Comparison of ENCODE assay signal across 10 cellular contexts in genomic region chr11:61102667-61103491, GRCh38. TPM values are rescaled to one million over a fixed set of nuclear protein-coding genes. Genes with fewer than 3 reads are reported as not detected.
DNase-seq lines count a peak whose midpoint lies in the region; ATAC-seq and TF ChIP-seq lines count a peak whose summit lies in the region.
"Had no signal": no experiment of that assay in that cellular context is flagged by ENCODE, and none has a peak within 500 bp of the region (broad histone marks: within the 10 kb centered on the region; RNA-seq: fewer than 3 reads in every experiment).

No MANE protein-coding gene starts in this region.

- intact Hi-C loops in activated CD4-positive, alpha-beta memory T cell treated with anti-CD3 and anti-CD28 coated beads for 36 hours (cut with micrococcal nuclease), result loop anchor here (1.0 to 2.0 kb wide), 5 partner anchors 8 to 116 kb away; no protein-coding TSS in a partner anchor
- intact Hi-C loops in esophagus squamous epithelium (cut with DNase I), result no loop called here

- peak overlapping the region in 2 of 3 experiments; percentile 2 to 20; a peak in 3 of 7 replicates for H3K27ac Mint-ChIP-seq in H9
- no peak overlapping the region for H3K27ac Mint-ChIP-seq in activated CD4-positive, alpha-beta memory T cell treated with anti-CD3 and anti-CD28 coated beads for 36 hours
- peak overlapping the region; percentile 55 for H3K27ac Mint-ChIP-seq in stimulated activated memory B cell treated with anti-CD40 and anti-IgM and Interleukin-4, amounts not matched to agents 10 μg/mL and 1 μg/mL and 100 μg/mL, for 72 hours

- CTCF ChIA-PET in activated CD4-positive, alpha-beta memory T cell treated with anti-CD3 and anti-CD28 coated beads for 36 hours (lab: Charles Lee), result interaction anchor here (0.7 to 1.9 kb wide), 2 partner anchors 11 to 25 kb away, joined by 3 to 7 read pairs; no protein-coding TSS in a partner anchor

- no peak overlapping the region for H2AFZ ChIP-seq in H9 (ENCODE audit: low read length)

- H3K9me3 Mint-ChIP-seq in H9, result no peaks in the 10 kb centered on the region; a peak in 1 of 5 replicates
- no peaks in the 10 kb centered on the region for H3K9me3 Mint-ChIP-seq in activated CD4-positive, alpha-beta memory T cell treated with anti-CD3 and anti-CD28 coated beads for 36 hours
- no peaks in the 10 kb centered on the region for H3K9me3 Mint-ChIP-seq in stimulated activated memory B cell treated with anti-CD40 and anti-IgM and Interleukin-4, amounts not matched to agents 10 μg/mL and 1 μg/mL and 100 μg/mL, for 72 hours

- no peak overlapping the region for H3K4me3 Mint-ChIP-seq in H9
- no peak overlapping the region for H3K4me3 Mint-ChIP-seq in activated CD4-positive, alpha-beta memory T cell treated with anti-CD3 and anti-CD28 coated beads for 36 hours
- H3K4me3 Mint-ChIP-seq in stimulated activated memory B cell treated with anti-CD40 and anti-IgM and Interleukin-4, amounts not matched to agents 10 μg/mL and 1 μg/mL and 100 μg/mL, for 72 hours, result peak overlapping the region; percentile 38

- no peak overlapping the region for H4K8ac ChIP-seq in H9 (replicated peaks; ENCODE audit: insufficient read length, low read depth, low read length)

- H3K27ac ChIP-seq in H9 (ENCODE audit: insufficient read length, low read depth, low read length) (no peak overlapping the region), esophagus squamous epithelium (peak overlapping the region in 2 of 4 donors; percentile 14 to 49)

- no peak overlapping the region for H3K18ac ChIP-seq in H9 (ENCODE audit: insufficient read length, low read depth, low read length)

- peak overlapping the region; percentile 2 to 47 (median 20) for H3K4me3 ChIP-seq in esophagus squamous epithelium

- H3T11ph ChIP-seq in H9 (ENCODE audit: low read length), result no peak overlapping the region

- no peaks in the 10 kb centered on the region for H3K9me3 ChIP-seq in H9 (ENCODE audit: control insufficient read depth, low read depth, low read length)
- no peaks in the 10 kb centered on the region for H3K9me3 ChIP-seq in esophagus squamous epithelium

- no peak overlapping the region for H2BK5ac ChIP-seq in H9 (ENCODE audit: insufficient read length, low read length)

- H2BK15ac ChIP-seq in H9 (ENCODE audit: low read depth, low read length), result no peak overlapping the region

- H3K14ac ChIP-seq in H9 (ENCODE audit: insufficient read depth, low read length), result no peak overlapping the region

- ATAC-seq in stimulated activated memory B cell treated with anti-CD40 and anti-IgM and Interleukin-4, amounts not matched to agents 10 μg/mL and 1 μg/mL and 100 μg/mL, for 72 hours, result no peak

- H4K5ac ChIP-seq in H9 (ENCODE audit: insufficient read length, low read depth, low read length), result no peak overlapping the region

- H3K27me3 Mint-ChIP-seq in H9 (ENCODE audit: low read depth), result no peaks in the 10 kb centered on the region; the same call in 1 of the 2 replicates
- H3K27me3 Mint-ChIP-seq in activated CD4-positive, alpha-beta memory T cell treated with anti-CD3 and anti-CD28 coated beads for 36 hours, result no peaks in the 10 kb centered on the region
- H3K27me3 Mint-ChIP-seq in stimulated activated memory B cell treated with anti-CD40 and anti-IgM and Interleukin-4, amounts not matched to agents 10 μg/mL and 1 μg/mL and 100 μg/mL, for 72 hours, result no peaks in the 10 kb centered on the region

- H4K91ac ChIP-seq in H9 (ENCODE audit: insufficient read length, low read depth, low read length), result no peak overlapping the region

- H2BK12ac ChIP-seq in H9 (ENCODE audit: insufficient read length, low read depth, low read length), result no peak overlapping the region

- H3K27me3 ChIP-seq in H9 (ENCODE audit: insufficient read depth, low read length) (no peaks in the 10 kb centered on the region), esophagus squamous epithelium (no peaks in the 10 kb centered on the region)

- no peaks in the 10 kb centered on the region for H3K79me2 ChIP-seq in H9 (ENCODE audit: insufficient read depth, low read length)

- DNase-seq in H9 (no peak), esophagus squamous epithelium (lab: John Stamatoyannopoulos, UW) (no peak), activated gamma-delta T cell (lab: John Stamatoyannopoulos, UW) (no peak), GM19238 (ENCODE audit: insufficient read length, low spot score) (no peak), NCI-H2196 (lab: John Stamatoyannopoulos, UW; ENCODE audit: unreplicated experiment) (no peak)
- peak; percentile 51 for DNase-seq in activated CD4-positive, alpha-beta memory T cell treated with anti-CD3 and anti-CD28 coated beads for 36 hours
- DNase-seq: substantia nigra had no signal

- H4K20me1 ChIP-seq in H9 (ENCODE audit: control insufficient read depth, insufficient read depth, insufficient read length), result no peaks in the 10 kb centered on the region

- H3K23ac ChIP-seq in H9 (ENCODE audit: insufficient read length, low read depth, low read length), result no peak overlapping the region

- H3K36me3 ChIP-seq in esophagus squamous epithelium, result no peaks in the 10 kb centered on the region

- TF ChIP-seq CTCF in H9 (conservative IDR thresholded peaks at IDR 0.05) (no peak), esophagus squamous epithelium (IDR thresholded peaks at IDR 0.05) (no peak)

- H2AK5ac ChIP-seq in H9 (ENCODE audit: insufficient read length, low read length), result no peak overlapping the region

- no peak overlapping the region for H3K56ac ChIP-seq in H9 (ENCODE audit: insufficient read length, low read depth, low read length)

- H2BK120ac ChIP-seq in H9 (ENCODE audit: low read depth, low read length, poor library complexity, severe bottlenecking), result no peak overlapping the region

- no peaks in the 10 kb centered on the region for H3K4me1 Mint-ChIP-seq in H9
- H3K4me1 Mint-ChIP-seq in activated CD4-positive, alpha-beta memory T cell treated with anti-CD3 and anti-CD28 coated beads for 36 hours (ENCODE audit: low read depth), result peaks cover 28% of the 10 kb centered on the region
- H3K4me1 Mint-ChIP-seq in stimulated activated memory B cell treated with anti-CD40 and anti-IgM and Interleukin-4, amounts not matched to agents 10 μg/mL and 1 μg/mL and 100 μg/mL, for 72 hours, result peaks cover 9% of the 10 kb centered on the region

- WGBS in H9 (ENCODE audit: extremely low coverage, insufficient read length, low lambda C conversion rate), result no CpG with 5 or more reads among the region's 20 CpGs
- WGBS in esophagus squamous epithelium, 2 donors, result 68 to 94% methylated on average over 3 to 4 of the region's 20 CpGs

- no peaks in the 10 kb centered on the region for H3K36me3 Mint-ChIP-seq in H9 (ENCODE audit: insufficient read depth in 1 of 3, low read depth in 3 of 3)
- H3K36me3 Mint-ChIP-seq in activated CD4-positive, alpha-beta memory T cell treated with anti-CD3 and anti-CD28 coated beads for 36 hours, result peaks cover 54% of the 10 kb centered on the region
- H3K36me3 Mint-ChIP-seq in stimulated activated memory B cell treated with anti-CD40 and anti-IgM and Interleukin-4, amounts not matched to agents 10 μg/mL and 1 μg/mL and 100 μg/mL, for 72 hours, result no peaks in the 10 kb centered on the region

- H3K4ac ChIP-seq in H9 (ENCODE audit: low read depth, low read length), result no peak overlapping the region

- no peak for TF ChIP-seq POLR2A in esophagus squamous epithelium (IDR thresholded peaks at IDR 0.05)

- no peak overlapping the region for H2BK20ac ChIP-seq in H9 (ENCODE audit: low read depth, low read length, poor library complexity, severe bottlenecking)

- no peak overlapping the region for H3K4me2 ChIP-seq in H9 (ENCODE audit: insufficient read depth, insufficient read length, low read length)

- H3K4me1 ChIP-seq in H9 (ENCODE audit: insufficient read depth, low read length), result no peaks in the 10 kb centered on the region
- no peaks in the 10 kb centered on the region for H3K4me1 ChIP-seq in esophagus squamous epithelium

- H3K9ac ChIP-seq in H9 (ENCODE audit: extremely low read depth, insufficient read length, low read length), result no peak overlapping the region

- no peaks in the 10 kb centered on the region for H3K79me1 ChIP-seq in H9 (ENCODE audit: insufficient read depth, low read depth, low read length, poor library complexity, severe bottlenecking)

- no peaks in the 10 kb centered on the region for H3K23me2 ChIP-seq in H9 (ENCODE audit: insufficient read length, low read depth, low read length, poor library complexity, severe bottlenecking)

- POLR2A ChIA-PET in activated CD4-positive, alpha-beta memory T cell treated with anti-CD3 and anti-CD28 coated beads for 36 hours (lab: Charles Lee), result interaction anchor here (0.8 to 2.6 kb wide), 10 partner anchors 8 to 189 kb away, joined by 3 to 47 read pairs (median 5); partner anchors contain the start of gene TMEM109

RNA-seq across cellular contexts. Expression of gene CD5, which starts 0.6 kb away (rescaled TPM):
- total RNA-seq in H9 (2021) (not detected in 2 replicates), esophagus squamous epithelium (1 to 10 TPM in 3 of 4 donors, under 1 TPM in 1; 0.75 to 5.8 (median 2.2) TPM)
- 100 to 1,000 TPM; 302 to 306 TPM for total RNA-seq in activated CD4-positive, alpha-beta memory T cell treated with anti-CD3 and anti-CD28 coated beads for 36 hours
- total RNA-seq: epithelial cell of proximal tubule, pulmonary artery endothelial cell had no signal

RNA-seq across cellular contexts. Expression of gene VPS37C, which starts 58.3 kb away (rescaled TPM):
- total RNA-seq in H9 (2021), result 17.3 and 19.0 TPM in 2 replicates
- 1 to 10 TPM; 9.0 TPM for total RNA-seq in activated CD4-positive, alpha-beta memory T cell treated with anti-CD3 and anti-CD28 coated beads for 36 hours
- 10 to 100 TPM; 12.6 to 23.5 (median 18.0) TPM for total RNA-seq in esophagus squamous epithelium

Comparison
In these comparisons a context has a peak if more than half of its experiments do, and no peak if none do; other contexts are left out.
1. RNA of gene CD5, which starts 0.6 kb away (total RNA-seq): 302 to 306 TPM in activated CD4-positive, alpha-beta memory T cell treated with anti-CD3 and anti-CD28 coated beads for 36 hours; 0.75 to 5.8 TPM in esophagus squamous epithelium and not detected in H9; every median in the first group is over 10 times any median in the second.